11 cellular contexts compared by ENCODE assay signal in the genomic region with DNA sequence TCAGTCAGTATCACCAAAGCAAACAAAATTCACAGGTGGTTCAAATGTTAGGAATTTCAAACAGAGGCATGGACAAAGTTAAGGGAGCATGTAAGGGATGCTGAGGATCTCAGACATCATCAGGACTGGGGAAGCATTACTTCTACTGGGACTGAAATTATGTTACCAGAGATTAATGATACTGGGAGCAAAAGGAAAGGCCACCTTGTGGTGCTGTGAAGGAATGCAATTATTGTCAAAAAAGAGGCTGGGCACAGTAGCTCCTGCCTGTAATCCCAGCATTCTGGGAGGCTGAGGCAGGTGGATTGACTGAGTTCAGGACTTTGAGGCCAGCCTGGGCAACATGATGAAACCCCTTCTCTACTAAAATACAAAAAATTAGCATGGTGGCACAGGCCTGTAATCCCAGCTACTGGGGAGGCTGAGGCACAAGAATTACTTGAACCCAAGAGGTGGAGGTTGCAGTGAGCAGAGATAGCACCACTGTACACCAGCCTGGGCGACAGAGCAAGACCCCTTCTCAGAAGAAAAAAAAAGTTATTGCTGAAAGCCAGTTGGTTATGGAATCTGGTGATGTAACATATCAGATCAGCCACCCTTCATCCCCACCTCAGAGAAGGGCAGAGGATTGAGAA.
DNase-seq lines count a peak whose midpoint lies in the region; ATAC-seq and TF ChIP-seq lines count a peak whose summit lies in the region.
"Had no signal": no experiment of that assay in that cellular context is flagged by ENCODE, and none has a peak within 500 bp of the region (broad histone marks: within the 10 kb centered on the region; RNA-seq: fewer than 3 reads in every experiment).

No MANE protein-coding gene starts in this region.

- no peak overlapping the region for H3K4me2 ChIP-seq in DOHH2 (ENCODE audit: low read length)
- no peak overlapping the region for H3K4me2 ChIP-seq in Karpas-422 (ENCODE audit: low read depth, low read length, poor library complexity, severe bottlenecking)

- no peaks in the 10 kb centered on the region for H4K20me1 ChIP-seq in DOHH2 (ENCODE audit: control insufficient read depth, insufficient read depth, low read depth, low read length)
- no peaks in the 10 kb centered on the region for H4K20me1 ChIP-seq in Karpas-422 (ENCODE audit: insufficient read depth, low read depth, low read length)

- ATAC-seq in body of pancreas (no peak), HG03354 (IDR thresholded peaks at IDR 0.05; ENCODE audit: poor library complexity, severe bottlenecking, unreplicated experiment) (no peak)
- ATAC-seq in effector memory CD8-positive, alpha-beta T cell (replicated peaks) = no peak
- ATAC-seq: gastrocnemius medialis had no signal

- TF ChIP-seq CTCF in DOHH2 (IDR thresholded peaks at IDR 0.05; ENCODE audit: low read depth, low read length, poor library complexity, severe bottlenecking) = peak; percentile 59
- peak in 5 of 7 experiments; percentile 19 to 31 (median 25) for TF ChIP-seq CTCF in body of pancreas (IDR thresholded peaks at IDR 0.05)
- TF ChIP-seq CTCF in mesothelial cell of epicardium (IDR thresholded peaks at IDR 0.05; ENCODE audit: unreplicated experiment) = peak; percentile 55

- no peaks in the 10 kb centered on the region for H3K9me3 Mint-ChIP-seq in mesothelial cell of epicardium
- H3K9me3 Mint-ChIP-seq in activated naive CD4-positive, alpha-beta T cell treated with anti-CD3 and anti-CD28 coated beads, Interleukin-2, amount 10 ng/mL, durations not matched to agents 7 days and 5 days = peaks cover 8% of the 10 kb centered on the region
- H3K9me3 Mint-ChIP-seq in effector memory CD8-positive, alpha-beta T cell = peaks cover 9 to 13% of the 10 kb centered on the region in 2 donors

- H3K27me3 ChIP-seq in DOHH2 (ENCODE audit: control insufficient read depth, low read length) = no peaks in the 10 kb centered on the region
- no peaks in the 10 kb centered on the region for H3K27me3 ChIP-seq in Karpas-422 (ENCODE audit: low read length)
- no peaks in the 10 kb centered on the region for H3K27me3 ChIP-seq in body of pancreas
- H3K27me3 ChIP-seq: gastrocnemius medialis had no signal

- H3K9me3 ChIP-seq in DOHH2 (ENCODE audit: control insufficient read depth, insufficient read depth, low read length) (no peaks in the 10 kb centered on the region), Karpas-422 (ENCODE audit: low read length) (peaks cover 17% of the 10 kb centered on the region), body of pancreas (no peaks in the 10 kb centered on the region)
- H3K9me3 ChIP-seq: gastrocnemius medialis had no signal

- no peak overlapping the region for H3K27ac Mint-ChIP-seq in mesothelial cell of epicardium
- H3K27ac Mint-ChIP-seq in activated naive CD4-positive, alpha-beta T cell treated with anti-CD3 and anti-CD28 coated beads, Interleukin-2, amount 10 ng/mL, durations not matched to agents 7 days and 5 days = no peak overlapping the region
- no peak overlapping the region for H3K27ac Mint-ChIP-seq in effector memory CD8-positive, alpha-beta T cell

- CTCF ChIA-PET in activated naive CD4-positive, alpha-beta T cell treated with anti-CD3 and anti-CD28 coated beads, Interleukin-2, amount 10 ng/mL, durations not matched to agents 7 days and 5 days (lab: Charles Lee) = no interaction called here

- no peaks in the 10 kb centered on the region for H3K9me2 ChIP-seq in DOHH2 (replicated peaks; ENCODE audit: control insufficient read depth, low read length)
- no peaks in the 10 kb centered on the region for H3K9me2 ChIP-seq in Karpas-422 (replicated peaks; ENCODE audit: insufficient read depth, low read length)

- no peak overlapping the region for H2AFZ ChIP-seq in Karpas-422 (ENCODE audit: low read length)

- no peaks in the 10 kb centered on the region for H3K36me3 ChIP-seq in DOHH2 (ENCODE audit: control insufficient read depth, low read length)
- no peaks in the 10 kb centered on the region for H3K36me3 ChIP-seq in Karpas-422 (ENCODE audit: insufficient read depth, low read length)
- no peaks in the 10 kb centered on the region for H3K36me3 ChIP-seq in body of pancreas (replicated peaks in 1 of 2; ENCODE audit: insufficient read depth in 1 of 2, low read depth in 2 of 2)
- H3K36me3 ChIP-seq: gastrocnemius medialis had no signal

- no peaks in the 10 kb centered on the region for H3K36me3 Mint-ChIP-seq in mesothelial cell of epicardium
- no peaks in the 10 kb centered on the region for H3K36me3 Mint-ChIP-seq in activated naive CD4-positive, alpha-beta T cell treated with anti-CD3 and anti-CD28 coated beads, Interleukin-2, amount 10 ng/mL, durations not matched to agents 7 days and 5 days
- no peaks in the 10 kb centered on the region for H3K36me3 Mint-ChIP-seq in effector memory CD8-positive, alpha-beta T cell (ENCODE audit: insufficient read depth)

- no peaks in the 10 kb centered on the region for H3K79me2 ChIP-seq in DOHH2 (ENCODE audit: control insufficient read depth, low read length)
- H3K79me2 ChIP-seq in Karpas-422 (ENCODE audit: low read length) = no peaks in the 10 kb centered on the region

- H3K4me1 Mint-ChIP-seq in mesothelial cell of epicardium = peaks cover 2% of the 10 kb centered on the region
- H3K4me1 Mint-ChIP-seq in activated naive CD4-positive, alpha-beta T cell treated with anti-CD3 and anti-CD28 coated beads, Interleukin-2, amount 10 ng/mL, durations not matched to agents 7 days and 5 days = no peaks in the 10 kb centered on the region
- no peaks in the 10 kb centered on the region for H3K4me1 Mint-ChIP-seq in effector memory CD8-positive, alpha-beta T cell (ENCODE audit: low read depth in 2 of 2)

- intact Hi-C loops in body of pancreas (cut with DNase I) = no loop called here

- H3K27ac ChIP-seq in DOHH2 (ENCODE audit: low read depth, low read length) (no peak overlapping the region), Karpas-422 (ENCODE audit: low read length) (no peak overlapping the region), body of pancreas (no peak overlapping the region)
- H3K27ac ChIP-seq: gastrocnemius medialis had no signal

- no peaks in the 10 kb centered on the region for H3F3A ChIP-seq in DOHH2 (ENCODE audit: control insufficient read depth, insufficient read depth)

- no peaks in the 10 kb centered on the region for H3K27me3 Mint-ChIP-seq in mesothelial cell of epicardium (ENCODE audit: low read depth)
- H3K27me3 Mint-ChIP-seq in activated naive CD4-positive, alpha-beta T cell treated with anti-CD3 and anti-CD28 coated beads, Interleukin-2, amount 10 ng/mL, durations not matched to agents 7 days and 5 days = no peaks in the 10 kb centered on the region
- no peaks in the 10 kb centered on the region for H3K27me3 Mint-ChIP-seq in effector memory CD8-positive, alpha-beta T cell

- no peak overlapping the region for H3K4me3 Mint-ChIP-seq in mesothelial cell of epicardium
- no peak overlapping the region for H3K4me3 Mint-ChIP-seq in activated naive CD4-positive, alpha-beta T cell treated with anti-CD3 and anti-CD28 coated beads, Interleukin-2, amount 10 ng/mL, durations not matched to agents 7 days and 5 days
- H3K4me3 Mint-ChIP-seq in effector memory CD8-positive, alpha-beta T cell = no peak overlapping the region

- 26 to 37% methylated on average over 1 of the region's 1 CpG for WGBS in body of pancreas, 2 donors

- DNase-seq in Karpas-422 = peak; percentile 46
- peak in 1 of 4 donors; percentile 3 for DNase-seq in body of pancreas
- no peak for DNase-seq in mesothelial cell of epicardium (ENCODE audit: low spot score in 2 of 2, unreplicated experiment in 2 of 2)
- no peak for DNase-seq in mesenteric fat pad (ENCODE audit: low spot score)
- no peak for DNase-seq in activated naive CD4-positive, alpha-beta T cell treated with anti-CD3 and anti-CD28 coated beads, Interleukin-2, amount 10 ng/mL, durations not matched to agents 7 days and 5 days
- no peak for DNase-seq in effector memory CD8-positive, alpha-beta T cell
- DNase-seq: activated CD8-positive, alpha-beta memory T cell treated with anti-CD3 and anti-CD28 coated beads for 24 hours; gastrocnemius medialis; stimulated activated CD4-positive, alpha-beta T cell treated with anti-CD3 and anti-CD28 coated beads, Interleukin-15, amount 100 ng/mL, for 24 hours had no signal

- H3K4me3 ChIP-seq in DOHH2 (ENCODE audit: low read length) = no peak overlapping the region
- H3K4me3 ChIP-seq in Karpas-422 (ENCODE audit: low read length) = no peak overlapping the region
- no peak overlapping the region for H3K4me3 ChIP-seq in body of pancreas
- H3K4me3 ChIP-seq: gastrocnemius medialis had no signal

- TF ChIP-seq POLR2A in body of pancreas (IDR thresholded peaks at IDR 0.05) = no peak

- H3K9ac ChIP-seq in Karpas-422 (ENCODE audit: low read length) = no peak overlapping the region

- H3K4me1 ChIP-seq in DOHH2 (ENCODE audit: control insufficient read depth, low read length) (no peaks in the 10 kb centered on the region), Karpas-422 (ENCODE audit: low read length) (no peaks in the 10 kb centered on the region), body of pancreas (no peaks in the 10 kb centered on the region)
- H3K4me1 ChIP-seq: gastrocnemius medialis had no signal
